8 cellular contexts compared by ENCODE assay signal in genomic region chr3:42600958-42601675, GRCh38. TPM values are rescaled to one million over a fixed set of nuclear protein-coding genes. Genes with fewer than 3 reads are reported as not detected.
A peak's percentile ranks its signal among the peaks of the same experiment; 100 is the strongest.
DNase-seq lines count a peak whose midpoint lies in the region; ATAC-seq and TF ChIP-seq lines count a peak whose summit lies in the region.

No MANE protein-coding gene starts in this region.

- H3K9me3 Mint-ChIP-seq in osteocyte (ENCODE audit: unreplicated experiment), result peaks cover 4% of the 10 kb centered on the region

- peak overlapping the region; percentile 94 for H3K4me3 Mint-ChIP-seq in osteocyte (ENCODE audit: unreplicated experiment)

- H3K36me3 Mint-ChIP-seq in osteocyte (ENCODE audit: unreplicated experiment), result peaks cover 16% of the 10 kb centered on the region

- no peaks in the 10 kb centered on the region for H3K4me1 ChIP-seq in NT2/D1 (ENCODE audit: insufficient read depth, insufficient read length)

- H3K4me3 ChIP-seq in NT2/D1 (ENCODE audit: insufficient read length, low read depth), result peak overlapping the region; percentile 86

- peak overlapping the region; percentile 98 for H3K9ac ChIP-seq in NT2/D1 (ENCODE audit: insufficient read length, low read depth)

- H3K27me3 Mint-ChIP-seq in osteocyte (ENCODE audit: unreplicated experiment), result no peaks in the 10 kb centered on the region

- H3K27me3 ChIP-seq in NT2/D1 (ENCODE audit: insufficient read depth, insufficient read length), result no peaks in the 10 kb centered on the region

- ATAC-seq in GM18511 (IDR thresholded peaks at IDR 0.05; ENCODE audit: unreplicated experiment) (peak; percentile 32), HG03060 (IDR thresholded peaks at IDR 0.05; ENCODE audit: low read depth, unreplicated experiment) (peak; percentile 11)

- H3K4me1 Mint-ChIP-seq in osteocyte (ENCODE audit: unreplicated experiment), result peaks cover 29% of the 10 kb centered on the region

- no peaks in the 10 kb centered on the region for H3K9me3 ChIP-seq in NT2/D1 (ENCODE audit: insufficient read depth, low read length)

- H3K27ac Mint-ChIP-seq in osteocyte (ENCODE audit: unreplicated experiment), result peak overlapping the region; percentile 99

- DNase-seq in Ammon's horn (ENCODE audit: low spot score), result peak; percentile 63
- DNase-seq in NT2/D1 (ENCODE audit: low read depth, low spot score), result peak; percentile 49
- DNase-seq in activated naive CD4-positive, alpha-beta T cell treated with anti-CD3 and anti-CD28 coated beads, Interleukin-2, amount 50 U/mL, for 16 hours, result peak; percentile 52
- peak in 38 of 42 donors; percentile 8 to 79 (median 57) for DNase-seq in head of caudate nucleus
- peak; percentile 86 for DNase-seq in osteocyte (ENCODE audit: extremely low spot score, unreplicated experiment)
- DNase-seq in iPS-NIHi11 (ENCODE audit: low spot score), result no peak

- peaks cover 29% of the 10 kb centered on the region for H3K36me3 ChIP-seq in NT2/D1 (ENCODE audit: insufficient read depth, insufficient read length, low read length)

- peak; percentile 13 for TF ChIP-seq CTCF in osteocyte (IDR thresholded peaks at IDR 0.05)

- intact Hi-C loops in head of caudate nucleus (cut with DNase I), result loop anchor here (5.0 kb wide), 1 partner anchor 51 kb away; the partner anchor contains the start of gene ZBTB47

RNA-seq across cellular contexts. Expression of gene NKTR, which starts 0.6 kb away (rescaled TPM):
- total RNA-seq in osteocyte, result 65.4 and 73.7 TPM in 2 replicates

RNA-seq across cellular contexts. Expression of gene SS18L2, which starts 10.5 kb away (rescaled TPM):
- total RNA-seq in osteocyte, result 16.5 and 17.2 TPM in 2 replicates

RNA-seq across cellular contexts. Expression of gene SEC22C, which starts 19.4 kb away (rescaled TPM):
- total RNA-seq in osteocyte, result 56.2 and 58.4 TPM in 2 replicates

RNA-seq across cellular contexts. Expression of gene ZBTB47, which starts 52.4 kb away (rescaled TPM):
- 26.7 and 29.2 TPM in 2 replicates for total RNA-seq in osteocyte
